ENCODE assay signal across 9 cellular contexts in genomic region chr12:47082963-47083621, GRCh38.
A peak's percentile ranks its signal among the peaks of the same experiment; 100 is the strongest.
DNase-seq lines count a peak whose midpoint lies in the region; ATAC-seq and TF ChIP-seq lines count a peak whose summit lies in the region.
"Had no signal": no experiment of that assay in that cellular context is flagged by ENCODE, and none has a peak within 500 bp of the region (broad histone marks: within the 10 kb centered on the region; RNA-seq: fewer than 3 reads in every experiment).

No MANE protein-coding gene starts in this region.

- H3K4me3 ChIP-seq in HFF-Myc (replicated peaks; ENCODE audit: low read depth, low read length), result no peak overlapping the region
- H3K4me3 ChIP-seq: skin epidermis had no signal

- H3K9me3 Mint-ChIP-seq in activated naive CD8-positive, alpha-beta T cell (ENCODE audit: low read depth), result no peaks in the 10 kb centered on the region

- H3K4me1 Mint-ChIP-seq in activated naive CD8-positive, alpha-beta T cell (ENCODE audit: low read depth), result peaks cover 81% of the 10 kb centered on the region

- DNase-seq in AML-193 (lab: John Stamatoyannopoulos, UW) (peak; percentile 63 to 67), HFF-Myc (ENCODE audit: extremely low read depth, low read depth) (peak; percentile 69), kidney tubule cell (ENCODE audit: low spot score) (peak; percentile 96), HuH-7.5 (ENCODE audit: low spot score) (no peak)

- ATAC-seq in GM21619 (IDR thresholded peaks at IDR 0.05; ENCODE audit: unreplicated experiment) (no peak), GM21360 (IDR thresholded peaks at IDR 0.05; ENCODE audit: unreplicated experiment) (no peak), HG02884 (IDR thresholded peaks at IDR 0.05; ENCODE audit: unreplicated experiment) (no peak)

- TF ChIP-seq CTCF in HFF-Myc (IDR thresholded peaks at IDR 0.05; ENCODE audit: low read depth, low read length, missing control alignments), result no peak

- H3K36me3 Mint-ChIP-seq in activated naive CD8-positive, alpha-beta T cell, result peaks cover 2% of the 10 kb centered on the region

- peak overlapping the region; percentile 99 for H3K27ac Mint-ChIP-seq in activated naive CD8-positive, alpha-beta T cell

- H3K4me3 Mint-ChIP-seq in activated naive CD8-positive, alpha-beta T cell, result peak overlapping the region; percentile 50

- no peaks in the 10 kb centered on the region for H3K27me3 Mint-ChIP-seq in activated naive CD8-positive, alpha-beta T cell
